ENCODE assay signal across 10 cellular contexts in genomic region chr1:2543543-2544092, GRCh38. TPM values are rescaled to one million over a fixed set of nuclear protein-coding genes. Genes with fewer than 3 reads are reported as not detected.
DNase-seq lines count a peak whose midpoint lies in the region; ATAC-seq and TF ChIP-seq lines count a peak whose summit lies in the region.
"Had no signal": no experiment of that assay in that cellular context is flagged by ENCODE, and none has a peak within 500 bp of the region (broad histone marks: within the 10 kb centered on the region; RNA-seq: fewer than 3 reads in every experiment).

No MANE protein-coding gene starts in this region.

- no peaks in the 10 kb centered on the region for H3K9me3 ChIP-seq in CD8-positive, alpha-beta T cell (ENCODE audit: low read length)
- H3K9me3 ChIP-seq in Caco-2 = no peaks in the 10 kb centered on the region

- H3K27me3 ChIP-seq in CD8-positive, alpha-beta T cell (ENCODE audit: insufficient read depth, low read length) = no peaks in the 10 kb centered on the region
- H3K27me3 ChIP-seq in Caco-2 (replicated peaks; ENCODE audit: control insufficient read depth, insufficient read depth, low read length) = no peaks in the 10 kb centered on the region

- H3K36me3 ChIP-seq in CD8-positive, alpha-beta T cell (ENCODE audit: insufficient read depth, low read length) = no peaks in the 10 kb centered on the region
- H3K36me3 ChIP-seq in Caco-2 (ENCODE audit: control insufficient read depth, insufficient read depth, low read length) = no peaks in the 10 kb centered on the region

- H3K4me3 Mint-ChIP-seq in CD8-positive, alpha-beta T cell = no peak overlapping the region
- H3K4me3 Mint-ChIP-seq in glutamatergic neuron (ENCODE audit: unreplicated experiment) = no peak overlapping the region
- no peak overlapping the region for H3K4me3 Mint-ChIP-seq in Caco-2 (ENCODE audit: unreplicated experiment)
- H3K4me3 Mint-ChIP-seq: stimulated activated naive CD8-positive, alpha-beta T cell treated with anti-CD3 and anti-CD28 coated beads, Interleukin-15, Interleukin-2, amounts not matched to agents 100 ng/mL and 50 ng/mL, for 24 hours had no signal

- no TSS peak for BruUV-seq in Caco-2 (replicated peaks; lab: Mats Ljungman, UMichigan)

- peak overlapping the region; percentile 32; the same call in 1 of the 2 replicates for H3K27ac ChIP-seq in 22Rv1
- H3K27ac ChIP-seq in CD8-positive, alpha-beta T cell (ENCODE audit: low read depth, low read length) = no peak overlapping the region

- intact Hi-C loops in CD8-positive, alpha-beta T cell (cut with DNase I, micrococcal nuclease) = loop anchor here in 1 of 2 experiments (10.0 kb wide), 3 partner anchors 229 to 409 kb away; no protein-coding TSS in a partner anchor
- intact Hi-C loops in Caco-2 (cut with micrococcal nuclease; ENCODE audit: unreplicated experiment) = no loop called here

- no peaks in the 10 kb centered on the region for H3K9me3 Mint-ChIP-seq in CD8-positive, alpha-beta T cell
- H3K9me3 Mint-ChIP-seq in glutamatergic neuron (ENCODE audit: unreplicated experiment) (peaks cover 2% of the 10 kb centered on the region), Caco-2 (ENCODE audit: unreplicated experiment) (no peaks in the 10 kb centered on the region)
- H3K9me3 Mint-ChIP-seq: stimulated activated naive CD8-positive, alpha-beta T cell treated with anti-CD3 and anti-CD28 coated beads, Interleukin-15, Interleukin-2, amounts not matched to agents 100 ng/mL and 50 ng/mL, for 24 hours had no signal

- CTCF ChIA-PET in CD8-positive, alpha-beta T cell (lab: Charles Lee) = interaction anchor here (1.0 to 2.5 kb wide), 2 partner anchors 13 to 19 kb away, joined by 3 to 10 read pairs; partner anchors contain the start of gene TNFRSF14
- CTCF ChIA-PET in Caco-2 (lab: Charles Lee) = no interaction called here

- POLR2A ChIA-PET in CD8-positive, alpha-beta T cell (lab: Charles Lee) = interaction anchor here (1.3 to 12.0 kb wide), 2 partner anchors 15 to 152 kb away, joined by 3 to 174 read pairs; partner anchors contain the start of genes HES5, MORN1, PANK4 and RER1
- POLR2A ChIA-PET in Caco-2 (lab: Charles Lee) = no interaction called here

- no peak for ATAC-seq in CD8-positive, alpha-beta T cell
- ATAC-seq in SK-N-SH treated with all-trans-retinoic acid at 6 μM for 48 hours (peak; percentile 0; the same call in 1 of the 3 replicates), GM21619 (IDR thresholded peaks at IDR 0.05; ENCODE audit: unreplicated experiment) (no peak), GM19455 (IDR thresholded peaks at IDR 0.05; ENCODE audit: unreplicated experiment) (no peak)

- DNase-seq in CD8-positive, alpha-beta T cell = peak in 5 of 7 experiments; percentile 39 to 75 (median 65)
- DNase-seq in glutamatergic neuron = peak; percentile 66
- no peak for DNase-seq in mesenteric fat pad (ENCODE audit: low spot score)
- DNase-seq in Caco-2 = no peak

- H3K4me1 Mint-ChIP-seq in CD8-positive, alpha-beta T cell (ENCODE audit: low read depth) = peaks cover 23% of the 10 kb centered on the region
- H3K4me1 Mint-ChIP-seq in glutamatergic neuron (ENCODE audit: low read depth, unreplicated experiment) (peaks cover 5% of the 10 kb centered on the region), Caco-2 (ENCODE audit: low read depth, unreplicated experiment) (no peaks in the 10 kb centered on the region)

- TF ChIP-seq CTCF in 22Rv1 (IDR thresholded peaks at IDR 0.05) = no peak
- TF ChIP-seq CTCF in CD8-positive, alpha-beta T cell (IDR thresholded peaks at IDR 0.05) = no peak
- no peak for TF ChIP-seq CTCF in glutamatergic neuron (IDR thresholded peaks at IDR 0.05; ENCODE audit: partially characterized antibody, unreplicated experiment)
- TF ChIP-seq CTCF in Caco-2 (IDR thresholded peaks at IDR 0.05; ENCODE audit: insufficient read depth in 1 of 2, low read depth in 1 of 2, low read length in 1 of 2, severe bottlenecking in 1 of 2, unreplicated experiment in 1 of 2) = no peak

- no peaks in the 10 kb centered on the region for H3K36me3 Mint-ChIP-seq in CD8-positive, alpha-beta T cell
- H3K36me3 Mint-ChIP-seq in glutamatergic neuron (ENCODE audit: unreplicated experiment) = no peaks in the 10 kb centered on the region
- peaks cover 6% of the 10 kb centered on the region for H3K36me3 Mint-ChIP-seq in Caco-2 (ENCODE audit: insufficient read depth, unreplicated experiment)

- no peak overlapping the region for H3K4me3 ChIP-seq in CD8-positive, alpha-beta T cell (ENCODE audit: low read depth, low read length)
- no peak overlapping the region for H3K4me3 ChIP-seq in Caco-2 (ENCODE audit: low read depth, low read length)

- no peaks in the 10 kb centered on the region for H3K27me3 Mint-ChIP-seq in CD8-positive, alpha-beta T cell (ENCODE audit: low read depth)
- H3K27me3 Mint-ChIP-seq in glutamatergic neuron (ENCODE audit: unreplicated experiment) (peaks cover 5% of the 10 kb centered on the region), Caco-2 (ENCODE audit: insufficient read depth, unreplicated experiment) (no peaks in the 10 kb centered on the region)
- H3K27me3 Mint-ChIP-seq: stimulated activated naive CD8-positive, alpha-beta T cell treated with anti-CD3 and anti-CD28 coated beads, Interleukin-15, Interleukin-2, amounts not matched to agents 100 ng/mL and 50 ng/mL, for 24 hours had no signal

- no peak overlapping the region for H3K27ac Mint-ChIP-seq in CD8-positive, alpha-beta T cell
- H3K27ac Mint-ChIP-seq in glutamatergic neuron (ENCODE audit: unreplicated experiment) (no peak overlapping the region), Caco-2 (ENCODE audit: unreplicated experiment) (no peak overlapping the region)
- H3K27ac Mint-ChIP-seq: progenitor cell of endocrine pancreas; stimulated activated naive CD8-positive, alpha-beta T cell treated with anti-CD3 and anti-CD28 coated beads, Interleukin-15, Interleukin-2, amounts not matched to agents 100 ng/mL and 50 ng/mL, for 24 hours had no signal

- H3K4me1 ChIP-seq in CD8-positive, alpha-beta T cell (ENCODE audit: insufficient read depth, low read length) = peaks cover 40% of the 10 kb centered on the region
- H3K4me1 ChIP-seq in Caco-2 = peaks cover 8% of the 10 kb centered on the region

TF ChIP-seq in SK-N-SH treated with all-trans-retinoic acid at 6 μM for 48 hours, 23 proteins besides CTCF, POLR2A, EP300 and RAD21:
- TF ChIP-seq POU6F1 (CRISPR knock-in tag; IDR thresholded peaks at IDR 0.05; ENCODE audit: borderline replicate concordance, low read depth) (no peak), GLIS3 (CRISPR knock-in tag; IDR thresholded peaks at IDR 0.05) (no peak), CREB5 (CRISPR knock-in tag; IDR thresholded peaks at IDR 0.05; ENCODE audit: low read depth) (no peak), BACH2 (CRISPR knock-in tag; IDR thresholded peaks at IDR 0.05; ENCODE audit: borderline replicate concordance) (no peak), ARNTL (CRISPR knock-in tag; IDR thresholded peaks at IDR 0.05; ENCODE audit: borderline replicate concordance, low read depth) (no peak), TCF4 (CRISPR knock-in tag; IDR thresholded peaks at IDR 0.05; ENCODE audit: borderline replicate concordance) (no peak)

RNA-seq across cellular contexts. Expression of gene TNFRSF14, which starts 12.6 kb away (rescaled TPM):
- 100 to 1,000 TPM; 158 to 160 TPM for total RNA-seq in CD8-positive, alpha-beta T cell
- total RNA-seq in glutamatergic neuron (ENCODE audit: unreplicated experiment) (1.2 TPM), mesenteric fat pad (53.7 TPM), Caco-2 (2022) (1.5 and 3.2 TPM in 2 replicates)

RNA-seq across cellular contexts. Expression of gene HES5, which starts 13.6 kb away (rescaled TPM):
- total RNA-seq in CD8-positive, alpha-beta T cell = not detected
- 21.2 TPM for total RNA-seq in glutamatergic neuron (ENCODE audit: unreplicated experiment)
- total RNA-seq in mesenteric fat pad = 0.58 TPM
- not detected in 2 replicates for total RNA-seq in Caco-2 (2022)

RNA-seq across cellular contexts. Expression of gene PANK4, which starts 17.2 kb away (rescaled TPM):
- total RNA-seq in CD8-positive, alpha-beta T cell = 10 to 100 TPM; 44.1 to 44.8 TPM
- total RNA-seq in glutamatergic neuron (ENCODE audit: unreplicated experiment) = 58.5 TPM
- total RNA-seq in mesenteric fat pad = 23.0 TPM
- 27.0 and 31.7 TPM in 2 replicates for total RNA-seq in Caco-2 (2022)

RNA-seq across cellular contexts. Expression of gene PRXL2B, which starts 43.0 kb away (rescaled TPM):
- total RNA-seq in CD8-positive, alpha-beta T cell = 10 to 100 TPM; 13.5 to 15.9 TPM
- total RNA-seq in glutamatergic neuron (ENCODE audit: unreplicated experiment) (46.1 TPM), mesenteric fat pad (12.4 TPM), Caco-2 (2022) (16.2 and 16.8 TPM in 2 replicates)

Comparison
In these comparisons a context has a peak if more than half of its experiments do, and no peak if none do; other contexts are left out.
1. DNase-seq: peak in CD8-positive, alpha-beta T cell (5 of 7) and glutamatergic neuron (single experiment); none in mesenteric fat pad (single experiment) and Caco-2 (0 of 2).
2. RNA of gene TNFRSF14, which starts 12.6 kb away (total RNA-seq): 158 to 160 TPM in CD8-positive, alpha-beta T cell and 53.7 TPM in mesenteric fat pad (single experiment); 1.5 to 3.2 TPM in Caco-2 and 1.2 TPM in glutamatergic neuron (single experiment); every median in the first group is over 10 times any median in the second.
3. RNA of gene HES5, which starts 13.6 kb away (total RNA-seq): 21.2 TPM in glutamatergic neuron (single experiment); 0.58 TPM in mesenteric fat pad (single experiment), not detected in CD8-positive, alpha-beta T cell and not detected in Caco-2; every median in the first group is over 10 times any median in the second.